In the genomic region with DNA sequence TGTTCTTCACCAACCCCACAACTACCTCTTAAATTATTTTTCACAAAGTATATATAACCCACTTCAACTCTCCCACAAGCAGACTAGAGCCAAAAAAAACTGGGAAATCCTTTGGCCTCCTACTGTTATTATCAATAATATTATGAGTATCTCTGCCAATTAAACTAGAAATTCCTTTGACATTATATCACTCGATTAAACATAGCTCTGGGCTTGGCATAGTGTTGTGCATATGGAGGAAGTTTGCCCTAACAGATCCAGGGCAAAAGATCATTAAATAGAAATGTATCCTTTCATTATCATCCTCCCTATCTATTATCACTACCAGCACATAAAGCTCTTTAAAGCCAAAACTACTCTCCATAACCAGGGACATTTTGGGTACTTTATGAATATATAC, we compare ENCODE assay signal across 24 cellular contexts.
DNase-seq lines count a peak whose midpoint lies in the region; ATAC-seq and TF ChIP-seq lines count a peak whose summit lies in the region.
"Had no signal": no experiment of that assay in that cellular context is flagged by ENCODE, and none has a peak within 500 bp of the region (broad histone marks: within the 10 kb centered on the region; RNA-seq: fewer than 3 reads in every experiment).

No MANE protein-coding gene starts in this region.

- TF ChIP-seq POLR2A in breast epithelium (IDR thresholded peaks at IDR 0.05): no peak
- TF ChIP-seq POLR2A in esophagus squamous epithelium (IDR thresholded peaks at IDR 0.05): no peak

- H3F3A ChIP-seq in MM.1S (ENCODE audit: insufficient read depth, low read length): no peaks in the 10 kb centered on the region

- DNase-seq in NCI-H446 treated with DMSO at 0.1 percent for 48 hours (lab: John Stamatoyannopoulos, UW) (peak; percentile 14), breast epithelium (ENCODE audit: low spot score in 2 of 2) (no peak), foreskin keratinocyte (peak in 1 of 2 donors; percentile 53), MM.1S (no peak), esophagus squamous epithelium (lab: John Stamatoyannopoulos, UW) (no peak)
- DNase-seq: activated CD4-positive, CD25-positive, alpha-beta regulatory T cell; activated effector memory CD4-positive, alpha-beta T cell treated with anti-CD3 and anti-CD28 coated beads, Interleukin-2, amount 50 U/mL, for 16 hours; activated T-cell treated with anti-CD3 and anti-CD28 coated beads, Interleukin-2, amount 50 U/mL, for 24 hours; C1 segment of cervical spinal cord; DMS153; effector memory CD8-positive, alpha-beta T cell; NCI-H1048; NCI-H2107; stimulated activated CD4-positive, alpha-beta T cell treated with anti-CD3 and anti-CD28 coated beads, Interleukin-2, amount 100 ng/mL, for 48 hours; T-cell; tibial artery had no signal

- H3K4me3 ChIP-seq in breast epithelium (no peak overlapping the region), MM.1S (ENCODE audit: low read length) (no peak overlapping the region), esophagus squamous epithelium (no peak overlapping the region)
- H3K4me3 ChIP-seq: cardiac muscle cell, coronary artery, neural progenitor cell, right atrium auricular region, tibial artery had no signal

- intact Hi-C loops in breast epithelium (cut with DNase I; ENCODE audit: low total_unique reads) (no loop called here), esophagus squamous epithelium (cut with DNase I) (no loop called here)

- WGBS in esophagus squamous epithelium, 2 donors: 8 to 13% methylated on average over 1 of the region's 1 CpG

- no peaks in the 10 kb centered on the region for H3K79me2 ChIP-seq in MM.1S (ENCODE audit: low read length)

- no peaks in the 10 kb centered on the region for H3K9me2 ChIP-seq in MM.1S (replicated peaks; ENCODE audit: insufficient read depth, low read length)

- H3K9me3 ChIP-seq in breast epithelium (no peaks in the 10 kb centered on the region), MM.1S (replicated peaks; ENCODE audit: insufficient read depth, low read length) (no peaks in the 10 kb centered on the region), esophagus squamous epithelium (no peaks in the 10 kb centered on the region)
- H3K9me3 ChIP-seq: right atrium auricular region, tibial artery had no signal

- H3K27ac ChIP-seq in breast epithelium (peak overlapping the region; percentile 15 to 44), foreskin keratinocyte (peak overlapping the region; percentile 49), MM.1S (ENCODE audit: low read length) (no peak overlapping the region), esophagus squamous epithelium (no peak overlapping the region)
- H3K27ac ChIP-seq: cardiac muscle cell, coronary artery, neural progenitor cell, right atrium auricular region, tibial artery had no signal

- H3K27me3 ChIP-seq in breast epithelium (no peaks in the 10 kb centered on the region), foreskin keratinocyte (no peaks in the 10 kb centered on the region), MM.1S (replicated peaks; ENCODE audit: insufficient read depth, low read length) (no peaks in the 10 kb centered on the region), esophagus squamous epithelium (no peaks in the 10 kb centered on the region)
- H3K27me3 ChIP-seq: cardiac muscle cell, neural progenitor cell, right atrium auricular region, tibial artery had no signal

- no peaks in the 10 kb centered on the region for H3K36me3 ChIP-seq in breast epithelium
- no peaks in the 10 kb centered on the region for H3K36me3 ChIP-seq in MM.1S (replicated peaks; ENCODE audit: insufficient read depth, low read length)
- no peaks in the 10 kb centered on the region for H3K36me3 ChIP-seq in esophagus squamous epithelium
- H3K36me3 ChIP-seq: cardiac muscle cell, neural progenitor cell, right atrium auricular region, tibial artery had no signal

- ATAC-seq in foreskin keratinocyte: peak; percentile 29
- no peak for ATAC-seq in GM19467 (IDR thresholded peaks at IDR 0.05; ENCODE audit: unreplicated experiment)
- no peak for ATAC-seq in activated CD4-positive, CD25-positive, alpha-beta regulatory T cell treated with anti-CD3 and anti-CD28 coated beads, Interleukin-2, amount 50 U/mL, for 24 hours
- ATAC-seq: effector memory CD8-positive, alpha-beta T cell; esophagus mucosa; HCT116; T-cell had no signal

- H4K20me1 ChIP-seq in MM.1S (ENCODE audit: insufficient read depth, low read length): no peaks in the 10 kb centered on the region

- H3K4me1 ChIP-seq in breast epithelium: no peaks in the 10 kb centered on the region
- H3K4me1 ChIP-seq in foreskin keratinocyte: peaks cover 39% of the 10 kb centered on the region
- H3K4me1 ChIP-seq in MM.1S (ENCODE audit: low read length): no peaks in the 10 kb centered on the region
- peaks cover 16 to 64% (median 30%) of the 10 kb centered on the region in 3 donors for H3K4me1 ChIP-seq in esophagus squamous epithelium

- no peak overlapping the region for H3K4me2 ChIP-seq in MM.1S (ENCODE audit: low read depth, low read length)
- H3K4me2 ChIP-seq: neural progenitor cell had no signal

- TF ChIP-seq CTCF in breast epithelium (IDR thresholded peaks at IDR 0.05): no peak
- no peak for TF ChIP-seq CTCF in foreskin keratinocyte (conservative IDR thresholded peaks at IDR 0.05)
- TF ChIP-seq CTCF in MM.1S (IDR thresholded peaks at IDR 0.05; ENCODE audit: low read length): no peak
- TF ChIP-seq CTCF in esophagus squamous epithelium (IDR thresholded peaks at IDR 0.05): no peak

- no peak overlapping the region for H3K9ac ChIP-seq in MM.1S (ENCODE audit: low read length)
- H3K9ac ChIP-seq: neural progenitor cell had no signal

- no peak overlapping the region for H2AFZ ChIP-seq in MM.1S (ENCODE audit: low read length)
- H2AFZ ChIP-seq: neural progenitor cell had no signal

Comparison
In these comparisons a context has a peak if more than half of its experiments do, and no peak if none do; other contexts are left out.
1. H3K27ac ChIP-seq: peak in breast epithelium (2 of 2) and foreskin keratinocyte (single experiment); none in MM.1S (single experiment) and esophagus squamous epithelium (0 of 4).